ENCODE assay signal across 15 cellular contexts in the genomic region with DNA sequence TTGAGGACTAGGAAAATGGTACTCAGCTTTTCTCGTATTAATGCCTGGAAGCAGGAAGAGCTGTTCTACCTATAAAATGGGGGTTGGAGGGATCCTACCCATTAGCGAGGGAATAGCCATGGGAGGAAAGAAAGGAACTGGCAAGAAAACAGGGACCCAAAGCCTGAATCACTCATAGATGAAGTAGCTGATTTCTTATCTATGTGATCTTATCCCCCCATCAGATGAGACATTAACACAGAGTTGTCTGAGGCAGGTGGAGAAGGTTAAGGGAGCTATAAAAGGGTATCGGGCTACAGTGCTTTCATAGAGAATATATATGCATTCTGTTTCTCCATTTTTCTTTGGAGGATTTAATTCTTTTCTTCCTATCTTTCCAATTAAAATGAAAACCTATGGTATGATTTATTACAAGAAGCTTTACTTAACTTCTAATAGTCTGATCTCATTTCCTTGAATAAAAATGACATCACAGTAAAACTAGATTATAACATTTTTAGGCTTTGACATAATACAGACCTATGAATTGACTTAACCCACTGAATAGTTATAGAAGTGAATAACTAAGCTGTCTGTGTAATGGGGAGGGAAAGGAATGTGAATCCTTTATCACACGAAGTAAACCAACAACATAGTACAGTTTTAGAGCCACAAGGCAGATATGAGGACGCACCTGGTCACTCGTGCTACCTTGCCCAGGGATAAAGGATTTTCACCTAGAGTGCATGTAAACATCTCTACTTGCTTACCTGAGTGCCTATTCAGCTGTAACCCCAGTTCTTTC. TPM values are rescaled to one million over a fixed set of nuclear protein-coding genes. Genes with fewer than 3 reads are reported as not detected.
DNase-seq lines count a peak whose midpoint lies in the region; ATAC-seq and TF ChIP-seq lines count a peak whose summit lies in the region.
"Had no signal": no experiment of that assay in that cellular context is flagged by ENCODE, and none has a peak within 500 bp of the region (broad histone marks: within the 10 kb centered on the region; RNA-seq: fewer than 3 reads in every experiment).

No MANE protein-coding gene starts in this region.

- H3K36me3 ChIP-seq in SK-N-SH (replicated peaks in 1 of 2; ENCODE audit: control insufficient read depth in 1 of 2, insufficient read depth in 2 of 2, low read length in 1 of 2) (no peaks in the 10 kb centered on the region), HEK293 (ENCODE audit: control insufficient read depth in 2 of 2, insufficient read depth in 1 of 2, low read length in 2 of 2) (no peaks in the 10 kb centered on the region), tibial nerve (no peaks in the 10 kb centered on the region), upper lobe of right lung (no peaks in the 10 kb centered on the region)

- no peaks in the 10 kb centered on the region for H3K9me3 Mint-ChIP-seq in effector memory CD8-positive, alpha-beta T cell
- H3K9me3 Mint-ChIP-seq: CD8-positive, alpha-beta T cell had no signal

- H3K36me3 Mint-ChIP-seq in effector memory CD8-positive, alpha-beta T cell (ENCODE audit: insufficient read depth): peaks cover 8% of the 10 kb centered on the region

- no peak overlapping the region for H3K4me3 ChIP-seq in SK-N-SH (ENCODE audit: low read depth in 2 of 2, low read length in 1 of 2)
- H3K4me3 ChIP-seq in HEK293 (ENCODE audit: low read depth, low read length): no peak overlapping the region
- H3K4me3 ChIP-seq in tibial nerve: no peak overlapping the region
- no peak overlapping the region for H3K4me3 ChIP-seq in upper lobe of right lung

- ATAC-seq in SK-N-SH treated with all-trans-retinoic acid at 6 μM for 48 hours (peak; percentile 44; the same call in 2 of the 3 replicates), GM19455 (IDR thresholded peaks at IDR 0.05; ENCODE audit: unreplicated experiment) (no peak), upper lobe of right lung (no peak)
- no peak for ATAC-seq in effector memory CD8-positive, alpha-beta T cell (replicated peaks)
- ATAC-seq: CD8-positive, alpha-beta T cell; HCT116 had no signal

- DNase-seq in SK-N-SH (no peak), tibial nerve (ENCODE audit: low spot score in 2 of 2) (no peak), upper lobe of right lung (no peak)
- no peak for DNase-seq in effector memory CD8-positive, alpha-beta T cell
- DNase-seq: CD8-positive, alpha-beta T cell; COR-L47; DND-41; GDM1; IMR-90 had no signal

- H3K9me3 ChIP-seq in SK-N-SH (no peaks in the 10 kb centered on the region), HEK293 (ENCODE audit: control insufficient read depth, insufficient read depth, low read depth, low read length) (no peaks in the 10 kb centered on the region), tibial nerve (peaks cover 0 to 10% (median 2%) of the 10 kb centered on the region in 4 donors), upper lobe of right lung (no peaks in the 10 kb centered on the region)

- no peak for TF ChIP-seq POLR2A in tibial nerve (IDR thresholded peaks at IDR 0.05)

- no peak for TF ChIP-seq RAD21 in SK-N-SH (IDR thresholded peaks at IDR 0.05; ENCODE audit: low read length)

- no peak for TF ChIP-seq EP300 in SK-N-SH (IDR thresholded peaks at IDR 0.05; ENCODE audit: borderline replicate concordance in 1 of 2, low read depth in 1 of 2, low read length in 1 of 2)
- no peak for TF ChIP-seq EP300 in tibial nerve (IDR thresholded peaks at IDR 0.05)

- H4K20me1 ChIP-seq in SK-N-SH (ENCODE audit: insufficient read depth): no peaks in the 10 kb centered on the region

- WGBS in SK-N-SH (ENCODE audit: low lambda C conversion rate): 69% methylated on average over 6 of the region's 6 CpGs
- 67 to 72% methylated on average over 6 of the region's 6 CpGs for WGBS in tibial nerve, 2 donors

- H3K79me2 ChIP-seq in SK-N-SH (ENCODE audit: insufficient read depth): no peaks in the 10 kb centered on the region

- peak overlapping the region; percentile 41 to 88 for H3K27ac Mint-ChIP-seq in effector memory CD8-positive, alpha-beta T cell

- H3K27me3 ChIP-seq in SK-N-SH (ENCODE audit: insufficient read depth) (no peaks in the 10 kb centered on the region), tibial nerve (no peaks in the 10 kb centered on the region), upper lobe of right lung (no peaks in the 10 kb centered on the region)

- H3K4me3 Mint-ChIP-seq in effector memory CD8-positive, alpha-beta T cell: no peak overlapping the region
- H3K4me3 Mint-ChIP-seq: CD14-positive monocyte; CD8-positive, alpha-beta T cell had no signal

- H3K27ac ChIP-seq in SK-N-SH (ENCODE audit: low read depth in 2 of 2, low read length in 1 of 2) (no peak overlapping the region), HEK293 (ENCODE audit: extremely low read depth, low read depth, low read length) (no peak overlapping the region), tibial nerve (peak overlapping the region in 3 of 4 donors; percentile 45 to 75 (median 52)), upper lobe of right lung (no peak overlapping the region)
- H3K27ac ChIP-seq: 22Rv1 had no signal

- intact Hi-C loops in upper lobe of right lung (cut with DNase I): no loop called here

- TF ChIP-seq CTCF in SK-N-SH (IDR thresholded peaks at IDR 0.05): no peak
- TF ChIP-seq CTCF in HEK293 (tag by site-specific recombination; IDR thresholded peaks at IDR 0.05): no peak
- TF ChIP-seq CTCF in tibial nerve (IDR thresholded peaks at IDR 0.05): no peak
- no peak for TF ChIP-seq CTCF in upper lobe of right lung (IDR thresholded peaks at IDR 0.05)

- H3K4me1 Mint-ChIP-seq in effector memory CD8-positive, alpha-beta T cell (ENCODE audit: low read depth in 2 of 2): peaks cover 28 to 70% of the 10 kb centered on the region in 2 donors

- H3F3A ChIP-seq in SK-N-SH (replicated peaks; ENCODE audit: insufficient read depth): no peaks in the 10 kb centered on the region

- H3K4me2 ChIP-seq in SK-N-SH: no peak overlapping the region

- POLR2A ChIA-PET in SK-N-SH (lab: Yijun Ruan, JAX) (no interaction called here), HEK293 (lab: Yijun Ruan, JAX) (no interaction called here)

- H3K9me2 ChIP-seq in SK-N-SH: no peaks in the 10 kb centered on the region

- no peak overlapping the region for H3K9ac ChIP-seq in SK-N-SH

- CTCF ChIA-PET in SK-N-SH (lab: Yijun Ruan, JAX): interaction anchor here (1.1 to 1.3 kb wide), 2 partner anchors 36 to 39 kb away, joined by 3 read pairs; a partner anchor contains a TSS
- CTCF ChIA-PET in HEK293 (lab: Yijun Ruan, JAX): interaction anchor here (0.9 kb wide), 1 partner anchor 34 kb away, joined by 3 read pairs; no protein-coding TSS in a partner anchor

- peaks cover 0 to 2% of the 10 kb centered on the region in 2 experiments; a peak in 1 of 4 replicates for H3K4me1 ChIP-seq in SK-N-SH (ENCODE audit: control insufficient read depth in 1 of 2, insufficient read depth in 2 of 2, low read depth in 1 of 2, low read length in 1 of 2)
- H3K4me1 ChIP-seq in HEK293 (ENCODE audit: control insufficient read depth, insufficient read depth, low read length): no peaks in the 10 kb centered on the region
- H3K4me1 ChIP-seq in tibial nerve: peaks cover 0 to 32% (median 0%) of the 10 kb centered on the region in 4 donors
- peaks cover 2% of the 10 kb centered on the region for H3K4me1 ChIP-seq in upper lobe of right lung

- no peaks in the 10 kb centered on the region for H3K27me3 Mint-ChIP-seq in effector memory CD8-positive, alpha-beta T cell

- no peak overlapping the region for H2AFZ ChIP-seq in SK-N-SH (ENCODE audit: low read depth)

TF ChIP-seq in SK-N-SH treated with all-trans-retinoic acid at 6 μM for 48 hours, 23 proteins besides CTCF, POLR2A, EP300 and RAD21 (continues in another document):
- no peak for TF ChIP-seq SNAI2 (CRISPR knock-in tag; IDR thresholded peaks at IDR 0.05)
- TF ChIP-seq OSR1 (CRISPR knock-in tag; IDR thresholded peaks at IDR 0.05): no peak

TF ChIP-seq in SK-N-SH, 30 proteins besides CTCF, POLR2A, EP300 and RAD21 (continues in another document):
- TF ChIP-seq YY1 (IDR thresholded peaks at IDR 0.05; ENCODE audit: low read depth) (no peak), RCOR1 (IDR thresholded peaks at IDR 0.05; ENCODE audit: low read length) (no peak), SIN3A (IDR thresholded peaks at IDR 0.05; ENCODE audit: borderline replicate concordance, low read depth, low read length) (no peak)

TF ChIP-seq in HEK293, 187 proteins besides CTCF, POLR2A, EP300 and RAD21 (continues in another document):
- TF ChIP-seq ZNF2 (tag by site-specific recombination; IDR thresholded peaks at IDR 0.05): no peak
- TF ChIP-seq, protein P1, sequence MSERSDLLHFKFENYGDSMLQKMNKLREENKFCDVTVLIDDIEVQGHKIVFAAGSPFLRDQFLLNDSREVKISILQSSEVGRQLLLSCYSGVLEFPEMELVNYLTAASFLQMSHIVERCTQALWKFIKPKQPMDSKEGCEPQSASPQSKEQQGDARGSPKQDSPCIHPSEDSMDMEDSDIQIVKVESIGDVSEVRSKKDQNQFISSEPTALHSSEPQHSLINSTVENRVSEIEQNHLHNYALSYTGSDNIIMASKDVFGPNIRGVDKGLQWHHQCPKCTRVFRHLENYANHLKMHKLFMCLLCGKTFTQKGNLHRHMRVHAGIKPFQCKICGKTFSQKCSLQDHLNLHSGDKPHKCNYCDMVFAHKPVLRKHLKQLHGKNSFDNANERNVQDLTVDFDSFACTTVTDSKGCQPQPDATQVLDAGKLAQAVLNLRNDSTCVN (tag by site-specific recombination; optimal IDR thresholded peaks at IDR 0.05): no peak
- peak; percentile 56 for TF ChIP-seq ZNF629 (tag by site-specific recombination; IDR thresholded peaks at IDR 0.05)
- TF ChIP-seq, protein P2, sequence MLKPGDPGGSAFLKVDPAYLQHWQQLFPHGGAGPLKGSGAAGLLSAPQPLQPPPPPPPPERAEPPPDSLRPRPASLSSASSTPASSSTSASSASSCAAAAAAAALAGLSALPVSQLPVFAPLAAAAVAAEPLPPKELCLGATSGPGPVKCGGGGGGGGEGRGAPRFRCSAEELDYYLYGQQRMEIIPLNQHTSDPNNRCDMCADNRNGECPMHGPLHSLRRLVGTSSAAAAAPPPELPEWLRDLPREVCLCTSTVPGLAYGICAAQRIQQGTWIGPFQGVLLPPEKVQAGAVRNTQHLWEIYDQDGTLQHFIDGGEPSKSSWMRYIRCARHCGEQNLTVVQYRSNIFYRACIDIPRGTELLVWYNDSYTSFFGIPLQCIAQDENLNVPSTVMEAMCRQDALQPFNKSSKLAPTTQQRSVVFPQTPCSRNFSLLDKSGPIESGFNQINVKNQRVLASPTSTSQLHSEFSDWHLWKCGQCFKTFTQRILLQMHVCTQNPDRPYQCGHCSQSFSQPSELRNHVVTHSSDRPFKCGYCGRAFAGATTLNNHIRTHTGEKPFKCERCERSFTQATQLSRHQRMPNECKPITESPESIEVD (tag by site-specific recombination; IDR thresholded peaks at IDR 0.05): peak; percentile 37; the same call in 1 of the 2 replicates
- TF ChIP-seq ZNF211 (tag by site-specific recombination; IDR thresholded peaks at IDR 0.05; ENCODE audit: low read depth): no peak

RNA-seq across cellular contexts. Expression of a gene that starts 39.0 kb away (rescaled TPM):
- polyA plus RNA-seq in SK-N-SH (2012; rRNA removed): 2.1 and 2.6 TPM in 2 replicates
- polyA plus RNA-seq in SK-N-SH (2012; cell fraction: cytosol; rRNA removed): 2.8 and 3.1 TPM in 2 replicates
- 1.8 and 2.9 TPM in 2 replicates for polyA plus RNA-seq in SK-N-SH (2012; cell fraction: nucleus; rRNA removed)
- total RNA-seq in tibial nerve: 10 to 100 TPM; 42.8 to 58.2 (median 52.3) TPM
- 31.0 TPM for total RNA-seq in upper lobe of right lung

Comparison
In these comparisons a context has a peak if more than half of its experiments do, and no peak if none do; other contexts are left out.
1. H3K27ac ChIP-seq: peak in tibial nerve (3 of 4); none in SK-N-SH (0 of 2), HEK293 (single experiment) and upper lobe of right lung (single experiment).